Comparison of ENCODE assay signal across 9 cellular contexts in the genomic region with DNA sequence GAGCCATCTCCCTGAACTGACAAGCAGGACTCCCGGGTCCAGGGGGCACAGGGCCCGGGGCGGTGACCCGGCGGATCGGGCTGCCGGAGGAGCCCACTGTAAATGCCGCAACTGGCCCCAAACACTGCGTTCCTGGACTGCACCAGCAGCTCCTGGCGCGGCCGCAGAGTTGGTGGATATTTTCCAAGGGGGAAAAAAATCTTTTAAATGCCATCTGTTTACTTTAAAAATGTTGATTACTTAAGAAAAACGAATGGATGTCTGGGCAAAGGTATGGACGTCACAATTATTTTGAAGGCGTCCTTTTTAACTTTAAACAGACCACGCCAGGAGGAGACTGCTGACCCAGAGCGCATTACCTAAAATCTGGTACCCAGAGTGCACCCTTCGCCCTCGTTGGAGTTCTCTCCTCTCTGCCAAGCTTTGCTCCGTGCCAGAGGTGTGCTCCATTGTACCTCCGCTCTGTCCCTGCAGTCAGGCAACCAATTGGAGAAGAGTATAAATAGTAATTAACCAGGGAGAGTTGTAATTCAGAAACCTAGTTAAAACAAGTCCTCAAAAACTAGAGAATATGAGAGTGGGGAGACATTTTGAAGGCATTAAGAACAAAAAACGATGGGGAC. TPM values are rescaled to one million over a fixed set of nuclear protein-coding genes. Genes with fewer than 3 reads are reported as not detected.
A peak's percentile ranks its signal among the peaks of the same experiment; 100 is the strongest.
DNase-seq lines count a peak whose midpoint lies in the region; ATAC-seq and TF ChIP-seq lines count a peak whose summit lies in the region.
"Had no signal": no experiment of that assay in that cellular context is flagged by ENCODE, and none has a peak within 500 bp of the region (broad histone marks: within the 10 kb centered on the region; RNA-seq: fewer than 3 reads in every experiment).

No MANE protein-coding gene starts in this region.

- no peak overlapping the region for H4K5ac ChIP-seq in H9 (ENCODE audit: insufficient read length, low read depth, low read length)

- H3K4me1 ChIP-seq in H9 (ENCODE audit: insufficient read depth, low read length) (peaks cover 11% of the 10 kb centered on the region; the same call in 1 of the 2 replicates), hepatocyte (ENCODE audit: insufficient read depth) (peaks cover 20% of the 10 kb centered on the region)

- no CpG with 5 or more reads among the region's 22 CpGs for WGBS in H9 (ENCODE audit: extremely low coverage, insufficient read length, low lambda C conversion rate)
- WGBS in hepatocyte (ENCODE audit: low lambda C conversion rate, missing lambda C conversion rate): 17% methylated on average over 22 of the region's 22 CpGs

- peaks cover 69% of the 10 kb centered on the region for H3K27me3 Mint-ChIP-seq in H9 (ENCODE audit: low read depth)
- H3K27me3 Mint-ChIP-seq in activated T-helper 1 cell treated with anti-CD3 and anti-CD28 coated beads, Interleukin-12 subunit alpha, Interleukin-12 subunit beta, Interleukin-2, Interleukin-4 antibody, amounts not matched to agents 30 ng/mL and 10 ng/mL and 1 ng/mL, durations not matched to agents 14 hours and 24 hours and 36 hours (ENCODE audit: insufficient read depth): peaks cover 1% of the 10 kb centered on the region

- TF ChIP-seq CTCF in H9 (conservative IDR thresholded peaks at IDR 0.05): no peak
- no peak for TF ChIP-seq CTCF in hepatocyte (IDR thresholded peaks at IDR 0.05; ENCODE audit: poor library complexity)

- no peaks in the 10 kb centered on the region for H3K79me1 ChIP-seq in H9 (ENCODE audit: insufficient read depth, low read depth, low read length, poor library complexity, severe bottlenecking)

- no peak overlapping the region for H3K4ac ChIP-seq in H9 (ENCODE audit: low read depth, low read length)

- no peak overlapping the region for H3K56ac ChIP-seq in H9 (ENCODE audit: insufficient read length, low read depth, low read length)

- H2BK5ac ChIP-seq in H9 (ENCODE audit: insufficient read length, low read length): no peak overlapping the region

- H3K27ac Mint-ChIP-seq in H9: no peak overlapping the region
- H3K27ac Mint-ChIP-seq in activated T-helper 1 cell treated with anti-CD3 and anti-CD28 coated beads, Interleukin-12 subunit alpha, Interleukin-12 subunit beta, Interleukin-2, Interleukin-4 antibody, amounts not matched to agents 30 ng/mL and 10 ng/mL and 1 ng/mL, durations not matched to agents 14 hours and 24 hours and 36 hours: peak overlapping the region; percentile 61

- H3K4me2 ChIP-seq in H9 (ENCODE audit: insufficient read depth, insufficient read length, low read length): peak overlapping the region; percentile 94
- H3K4me2 ChIP-seq in hepatocyte: peak overlapping the region; percentile 95

- no peak overlapping the region for H3K14ac ChIP-seq in H9 (ENCODE audit: insufficient read depth, low read length)

- H3K23ac ChIP-seq in H9 (ENCODE audit: insufficient read length, low read depth, low read length): no peak overlapping the region

- no peaks in the 10 kb centered on the region for H3K36me3 ChIP-seq in hepatocyte (replicated peaks; ENCODE audit: insufficient read depth, low read depth)
- H3K36me3 ChIP-seq: tibial artery had no signal

- no peaks in the 10 kb centered on the region for H3K9me2 ChIP-seq in hepatocyte (replicated peaks; ENCODE audit: insufficient read depth)

- no peak overlapping the region for H2BK120ac ChIP-seq in H9 (ENCODE audit: low read depth, low read length, poor library complexity, severe bottlenecking)

- H3K9me3 Mint-ChIP-seq in H9: no peaks in the 10 kb centered on the region; a peak in 1 of 5 replicates
- no peaks in the 10 kb centered on the region for H3K9me3 Mint-ChIP-seq in activated T-helper 1 cell treated with anti-CD3 and anti-CD28 coated beads, Interleukin-12 subunit alpha, Interleukin-12 subunit beta, Interleukin-2, Interleukin-4 antibody, amounts not matched to agents 30 ng/mL and 10 ng/mL and 1 ng/mL, durations not matched to agents 14 hours and 24 hours and 36 hours

- H2AK5ac ChIP-seq in H9 (ENCODE audit: insufficient read length, low read length): no peak overlapping the region

- no peak overlapping the region for H4K91ac ChIP-seq in H9 (ENCODE audit: insufficient read length, low read depth, low read length)

- H2AFZ ChIP-seq in H9 (ENCODE audit: low read length) (no peak overlapping the region), hepatocyte (peak overlapping the region; percentile 19)

- peaks cover 49% of the 10 kb centered on the region for H3K23me2 ChIP-seq in H9 (ENCODE audit: insufficient read length, low read depth, low read length, poor library complexity, severe bottlenecking)

- H4K20me1 ChIP-seq in H9 (ENCODE audit: control insufficient read depth, insufficient read depth, insufficient read length) (peaks cover 3% of the 10 kb centered on the region), hepatocyte (ENCODE audit: insufficient read depth, poor library complexity, severe bottlenecking) (no peaks in the 10 kb centered on the region)

- no peak overlapping the region for H2BK12ac ChIP-seq in H9 (ENCODE audit: insufficient read length, low read depth, low read length)

- ATAC-seq in GM21447 (IDR thresholded peaks at IDR 0.05; ENCODE audit: unreplicated experiment) (no peak), HG03039 (IDR thresholded peaks at IDR 0.05; ENCODE audit: unreplicated experiment) (no peak)

- H3T11ph ChIP-seq in H9 (ENCODE audit: low read length): no peak overlapping the region

- no peaks in the 10 kb centered on the region for H3K9me3 ChIP-seq in H9 (ENCODE audit: control insufficient read depth, low read depth, low read length)
- H3K9me3 ChIP-seq in hepatocyte (ENCODE audit: low read depth): no peaks in the 10 kb centered on the region
- H3K9me3 ChIP-seq: tibial artery had no signal

- intact Hi-C loops in activated T-helper 1 cell treated with anti-CD3 and anti-CD28 coated beads, Interleukin-12 subunit alpha, Interleukin-12 subunit beta, Interleukin-2, Interleukin-4 antibody, amounts not matched to agents 30 ng/mL and 10 ng/mL and 1 ng/mL, durations not matched to agents 14 hours and 24 hours and 36 hours (cut with micrococcal nuclease): loop anchor here (5.0 to 10.0 kb wide), 3 partner anchors 510 to 970 kb away; no protein-coding TSS in a partner anchor

- peaks cover 47% of the 10 kb centered on the region; the same call in 1 of the 2 replicates for H3K27me3 ChIP-seq in H9 (ENCODE audit: insufficient read depth, low read length)
- H3K27me3 ChIP-seq in hepatocyte: peaks cover 54% of the 10 kb centered on the region

- H3K36me3 Mint-ChIP-seq in H9 (ENCODE audit: insufficient read depth in 1 of 3, low read depth in 3 of 3): no peaks in the 10 kb centered on the region; a peak in 1 of 7 replicates
- H3K36me3 Mint-ChIP-seq in activated T-helper 1 cell treated with anti-CD3 and anti-CD28 coated beads, Interleukin-12 subunit alpha, Interleukin-12 subunit beta, Interleukin-2, Interleukin-4 antibody, amounts not matched to agents 30 ng/mL and 10 ng/mL and 1 ng/mL, durations not matched to agents 14 hours and 24 hours and 36 hours (ENCODE audit: low read depth): peaks cover 33% of the 10 kb centered on the region

- H2BK15ac ChIP-seq in H9 (ENCODE audit: low read depth, low read length): no peak overlapping the region

- DNase-seq in H9: peak; percentile 35
- DNase-seq in activated T-helper 1 cell treated with anti-CD3 and anti-CD28 coated beads, Interleukin-12 subunit alpha, Interleukin-12 subunit beta, Interleukin-2, Interleukin-4 antibody, amounts not matched to agents 30 ng/mL and 10 ng/mL and 1 ng/mL, durations not matched to agents 14 hours and 24 hours and 36 hours (ENCODE audit: low spot score): no peak
- no peak for DNase-seq in hepatocyte (ENCODE audit: low spot score)
- peak; percentile 70 for DNase-seq in retina
- DNase-seq in mesenteric fat pad (ENCODE audit: low spot score): no peak
- no peak for DNase-seq in NCI-H2107 (lab: John Stamatoyannopoulos, UW)
- DNase-seq: tibial artery had no signal

- peaks cover 54 to 59% of the 10 kb centered on the region in 2 experiments for H3K4me1 Mint-ChIP-seq in H9
- peaks cover 64% of the 10 kb centered on the region for H3K4me1 Mint-ChIP-seq in activated T-helper 1 cell treated with anti-CD3 and anti-CD28 coated beads, Interleukin-12 subunit alpha, Interleukin-12 subunit beta, Interleukin-2, Interleukin-4 antibody, amounts not matched to agents 30 ng/mL and 10 ng/mL and 1 ng/mL, durations not matched to agents 14 hours and 24 hours and 36 hours (ENCODE audit: low read depth)

- H3K4me3 Mint-ChIP-seq in H9: peak overlapping the region; percentile 46 to 73
- H3K4me3 Mint-ChIP-seq in activated T-helper 1 cell treated with anti-CD3 and anti-CD28 coated beads, Interleukin-12 subunit alpha, Interleukin-12 subunit beta, Interleukin-2, Interleukin-4 antibody, amounts not matched to agents 30 ng/mL and 10 ng/mL and 1 ng/mL, durations not matched to agents 14 hours and 24 hours and 36 hours: peak overlapping the region; percentile 86

- H3K18ac ChIP-seq in H9 (ENCODE audit: insufficient read length, low read depth, low read length): no peak overlapping the region

- no peak overlapping the region for H3K9ac ChIP-seq in H9 (ENCODE audit: extremely low read depth, insufficient read length, low read length)

- no peak overlapping the region for H2BK20ac ChIP-seq in H9 (ENCODE audit: low read depth, low read length, poor library complexity, severe bottlenecking)

- no peak overlapping the region for H4K8ac ChIP-seq in H9 (replicated peaks; ENCODE audit: insufficient read length, low read depth, low read length)

- H3K79me2 ChIP-seq in H9 (ENCODE audit: insufficient read depth, low read length) (no peaks in the 10 kb centered on the region; the same call in 1 of the 2 replicates), hepatocyte (peaks cover 8% of the 10 kb centered on the region)

- H3K4me3 ChIP-seq in hepatocyte: peak overlapping the region; percentile 29
- H3K4me3 ChIP-seq: tibial artery had no signal

- no peak overlapping the region for H3K27ac ChIP-seq in H9 (ENCODE audit: insufficient read length, low read depth, low read length)
- H3K27ac ChIP-seq in hepatocyte: no peak overlapping the region
- H3K27ac ChIP-seq: tibial artery had no signal

RNA-seq across cellular contexts. Expression of a gene that starts 3.5 kb away (rescaled TPM):
- total RNA-seq in H9 (2021) (2.8 and 2.9 TPM in 2 replicates), hepatocyte (5.8 TPM in 2 replicates), mesenteric fat pad (3.6 TPM)
- 32.3 and 33.8 TPM in 2 replicates for total RNA-seq in activated T-helper 1 cell treated with anti-CD3 and anti-CD28 coated beads, Interleukin-12 subunit alpha, Interleukin-12 subunit beta, Interleukin-2, Interleukin-4 antibody, amounts not matched to agents 30 ng/mL and 10 ng/mL and 1 ng/mL, durations not matched to agents 14 hours and 24 hours and 36 hours
- polyA plus RNA-seq in hepatocyte: 3.7 and 4.2 TPM in 2 replicates

Comparison
In these comparisons a context has a peak if more than half of its experiments do, and no peak if none do; other contexts are left out.
1. DNase-seq: peak in H9 (single experiment) and retina (single experiment); none in activated T-helper 1 cell treated with anti-CD3 and anti-CD28 coated beads, Interleukin-12 subunit alpha, Interleukin-12 subunit beta, Interleukin-2, Interleukin-4 antibody, amounts not matched to agents 30 ng/mL and 10 ng/mL and 1 ng/mL, durations not matched to agents 14 hours and 24 hours and 36 hours (single experiment), hepatocyte (single experiment), mesenteric fat pad (single experiment) and NCI-H2107 (single experiment).